ENCODE assay signal across 13 cellular contexts in the genomic region with DNA sequence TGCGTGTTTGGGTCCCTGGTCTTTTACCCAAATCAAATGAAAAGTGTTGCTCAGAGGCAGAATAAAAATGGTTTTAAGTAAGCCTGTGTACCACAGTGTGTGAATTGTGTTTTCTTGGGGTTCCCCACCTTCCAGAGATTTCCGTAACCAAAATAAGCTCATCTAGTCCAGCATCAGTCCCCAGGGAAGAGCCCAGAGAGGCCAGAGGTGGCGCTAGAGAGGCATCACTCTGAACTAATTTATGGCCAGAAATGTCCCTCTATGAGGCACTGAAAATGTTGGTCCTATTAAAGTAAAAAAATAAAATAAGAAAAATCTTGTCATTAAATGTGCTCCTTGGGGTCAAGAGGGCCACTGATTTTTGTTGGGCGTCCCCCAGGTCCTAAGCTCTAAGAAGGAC. TPM values are rescaled to one million over a fixed set of nuclear protein-coding genes. Genes with fewer than 3 reads are reported as not detected.
DNase-seq lines count a peak whose midpoint lies in the region; ATAC-seq and TF ChIP-seq lines count a peak whose summit lies in the region.
"Had no signal": no experiment of that assay in that cellular context is flagged by ENCODE, and none has a peak within 500 bp of the region (broad histone marks: within the 10 kb centered on the region; RNA-seq: fewer than 3 reads in every experiment).

No MANE protein-coding gene starts in this region.

- no peak for TF ChIP-seq EP300 in SK-N-SH (IDR thresholded peaks at IDR 0.05; ENCODE audit: borderline replicate concordance in 1 of 2, low read depth in 1 of 2, low read length in 1 of 2)
- no peak for TF ChIP-seq EP300 in ovary (IDR thresholded peaks at IDR 0.05)

- no peaks in the 10 kb centered on the region for H3K27me3 ChIP-seq in SK-N-SH (ENCODE audit: insufficient read depth)
- H3K27me3 ChIP-seq in endodermal cell (ENCODE audit: control insufficient read depth, insufficient read depth, low read length, poor library complexity, severe bottlenecking), result peaks cover under 1% of the 10 kb centered on the region
- no peaks in the 10 kb centered on the region for H3K27me3 ChIP-seq in gastrocnemius medialis
- H3K27me3 ChIP-seq in ovary, result no peaks in the 10 kb centered on the region

- H3K4me1 Mint-ChIP-seq in endodermal cell, result no peaks in the 10 kb centered on the region

- intact Hi-C loops in gastrocnemius medialis (cut with DNase I; ENCODE audit: low total_unique reads), result no loop called here
- intact Hi-C loops in ovary (cut with DNase I), result no loop called here

- CTCF ChIA-PET in SK-N-SH (lab: Yijun Ruan, JAX), result interaction anchor here (0.7 to 1.7 kb wide), 6 partner anchors 9 to 1193 kb away, joined by 3 to 6 read pairs (median 4); no protein-coding TSS in a partner anchor

- no peak for TF ChIP-seq RAD21 in SK-N-SH (IDR thresholded peaks at IDR 0.05; ENCODE audit: low read length)

- no peaks in the 10 kb centered on the region for H3K9me3 ChIP-seq in SK-N-SH
- H3K9me3 ChIP-seq in endodermal cell (ENCODE audit: control insufficient read depth, low read length), result no peaks in the 10 kb centered on the region
- no peaks in the 10 kb centered on the region for H3K9me3 ChIP-seq in gastrocnemius medialis
- no peaks in the 10 kb centered on the region for H3K9me3 ChIP-seq in ovary
- H3K9me3 ChIP-seq: A549 had no signal

- no peak overlapping the region for H3K4me2 ChIP-seq in SK-N-SH
- H3K4me2 ChIP-seq: A549 had no signal

- ATAC-seq in SK-N-SH treated with all-trans-retinoic acid at 6 μM for 48 hours, result no peak
- ATAC-seq in gastrocnemius medialis, result no peak
- no peak for ATAC-seq in HG02870 (IDR thresholded peaks at IDR 0.05; ENCODE audit: unreplicated experiment)
- ATAC-seq: A549 had no signal

- H3K9me3 Mint-ChIP-seq in endodermal cell, result no peaks in the 10 kb centered on the region

- TF ChIP-seq POLR2A in gastrocnemius medialis (IDR thresholded peaks at IDR 0.05) (no peak), ovary (IDR thresholded peaks at IDR 0.05) (no peak)

- no peaks in the 10 kb centered on the region for H4K20me1 ChIP-seq in SK-N-SH (ENCODE audit: insufficient read depth)

- H3K27me3 Mint-ChIP-seq in endodermal cell (ENCODE audit: insufficient read depth), result peaks cover 16% of the 10 kb centered on the region

- H3K9ac ChIP-seq in SK-N-SH, result no peak overlapping the region
- H3K9ac ChIP-seq in endodermal cell (ENCODE audit: extremely low read depth, low read length, poor library complexity, severe bottlenecking), result no peak overlapping the region

- H3F3A ChIP-seq in SK-N-SH (replicated peaks; ENCODE audit: insufficient read depth), result no peaks in the 10 kb centered on the region

- 65% methylated on average over 4 of the region's 4 CpGs for WGBS in SK-N-SH (ENCODE audit: low lambda C conversion rate)
- WGBS in endodermal cell (ENCODE audit: insufficient coverage in 1 of 2, insufficient read length in 1 of 2), 2 experiments, result 40 to 67% methylated on average over 1 to 4 of the region's 4 CpGs
- WGBS in ovary, 3 donors, result 70 to 72% (median 72%) methylated on average over 4 of the region's 4 CpGs

- no peaks in the 10 kb centered on the region for H3K36me3 ChIP-seq in SK-N-SH (replicated peaks in 1 of 2; ENCODE audit: control insufficient read depth in 1 of 2, insufficient read depth in 2 of 2, low read length in 1 of 2)
- no peaks in the 10 kb centered on the region for H3K36me3 ChIP-seq in endodermal cell (ENCODE audit: control insufficient read depth, insufficient read depth, low read length)
- no peaks in the 10 kb centered on the region for H3K36me3 ChIP-seq in gastrocnemius medialis
- H3K36me3 ChIP-seq in ovary, result no peaks in the 10 kb centered on the region

- H3K79me2 ChIP-seq in SK-N-SH (ENCODE audit: insufficient read depth), result no peaks in the 10 kb centered on the region

- H3K36me3 Mint-ChIP-seq in endodermal cell (ENCODE audit: low read depth), result no peaks in the 10 kb centered on the region

- H3K27ac ChIP-seq in SK-N-SH (ENCODE audit: low read depth in 2 of 2, low read length in 1 of 2) (no peak overlapping the region), endodermal cell (ENCODE audit: low read depth, low read length) (no peak overlapping the region), gastrocnemius medialis (peak overlapping the region; percentile 60 to 88 (median 80)), ovary (no peak overlapping the region)
- H3K27ac ChIP-seq: A549, SK-N-MC had no signal

- TF ChIP-seq CTCF in SK-N-SH (IDR thresholded peaks at IDR 0.05) (peak; percentile 56), endodermal cell (conservative IDR thresholded peaks at IDR 0.05) (peak; percentile 75), gastrocnemius medialis (IDR thresholded peaks at IDR 0.05 in 4 of 5, conservative IDR thresholded peaks at IDR 0.05 in 1 of 5) (peak in 1 of 5 experiments; percentile 16), ovary (IDR thresholded peaks at IDR 0.05) (no peak)

- H3K4me3 ChIP-seq in SK-N-SH (ENCODE audit: low read depth in 2 of 2, low read length in 1 of 2) (no peak overlapping the region), endodermal cell (ENCODE audit: low read length) (no peak overlapping the region), gastrocnemius medialis (no peak overlapping the region), ovary (no peak overlapping the region)
- H3K4me3 ChIP-seq: A549, SK-N-MC had no signal

- in situ Hi-C loops in gastrocnemius medialis (cut with MboI; ENCODE audit: low sequenced_read_pairs in 4 of 4), result no loop called here

- DNase-seq in SK-N-SH, result no peak
- DNase-seq in NAMALWA (ENCODE audit: low spot score), result peak; percentile 20
- DNase-seq in endodermal cell, result peak; percentile 80
- DNase-seq in gastrocnemius medialis, result no peak
- DNase-seq in ovary, result no peak
- no peak for DNase-seq in activated CD4-positive, CD25-positive, alpha-beta regulatory T cell (lab: John Stamatoyannopoulos, UW)
- DNase-seq: activated CD4-positive, alpha-beta T cell treated with anti-CD3 and anti-CD28 coated beads for 1 hour; caudate nucleus; DMS53 had no signal

- H3K4me1 ChIP-seq in SK-N-SH (ENCODE audit: control insufficient read depth in 1 of 2, insufficient read depth in 2 of 2, low read depth in 1 of 2, low read length in 1 of 2) (no peaks in the 10 kb centered on the region), endodermal cell (ENCODE audit: control insufficient read depth, insufficient read depth, low read length) (no peaks in the 10 kb centered on the region), gastrocnemius medialis (peaks cover 4 to 5% of the 10 kb centered on the region in 2 donors), ovary (ENCODE audit: insufficient read depth) (no peaks in the 10 kb centered on the region)
- H3K4me1 ChIP-seq: A549 had no signal

- H2AFZ ChIP-seq in SK-N-SH (ENCODE audit: low read depth), result no peak overlapping the region

- H3K27ac Mint-ChIP-seq in endodermal cell, result no peak overlapping the region

- no peaks in the 10 kb centered on the region for H3K9me2 ChIP-seq in SK-N-SH

- POLR2A ChIA-PET in SK-N-SH (lab: Yijun Ruan, JAX), result no interaction called here

- H3K4me3 Mint-ChIP-seq in endodermal cell, result no peak overlapping the region

TF ChIP-seq in SK-N-SH, 30 proteins besides CTCF, POLR2A, EP300 and RAD21 (continues in another document):
- no peak for TF ChIP-seq SIN3A (IDR thresholded peaks at IDR 0.05; ENCODE audit: borderline replicate concordance, low read depth, low read length)
- TF ChIP-seq MEF2A (IDR thresholded peaks at IDR 0.05; ENCODE audit: borderline replicate concordance, low read depth), result no peak
- TF ChIP-seq EZH2phosphoT487 (IDR thresholded peaks at IDR 0.05; ENCODE audit: borderline replicate concordance, low read depth), result no peak
- no peak for TF ChIP-seq RXRA (IDR thresholded peaks at IDR 0.05; ENCODE audit: borderline replicate concordance, low read depth)

TF ChIP-seq in SK-N-SH treated with all-trans-retinoic acid at 6 μM for 48 hours, 23 proteins besides CTCF, POLR2A, EP300 and RAD21 (continues in another document):
- no peak for TF ChIP-seq ZNF8 (CRISPR knock-in tag; IDR thresholded peaks at IDR 0.05)
- TF ChIP-seq, protein P1, sequence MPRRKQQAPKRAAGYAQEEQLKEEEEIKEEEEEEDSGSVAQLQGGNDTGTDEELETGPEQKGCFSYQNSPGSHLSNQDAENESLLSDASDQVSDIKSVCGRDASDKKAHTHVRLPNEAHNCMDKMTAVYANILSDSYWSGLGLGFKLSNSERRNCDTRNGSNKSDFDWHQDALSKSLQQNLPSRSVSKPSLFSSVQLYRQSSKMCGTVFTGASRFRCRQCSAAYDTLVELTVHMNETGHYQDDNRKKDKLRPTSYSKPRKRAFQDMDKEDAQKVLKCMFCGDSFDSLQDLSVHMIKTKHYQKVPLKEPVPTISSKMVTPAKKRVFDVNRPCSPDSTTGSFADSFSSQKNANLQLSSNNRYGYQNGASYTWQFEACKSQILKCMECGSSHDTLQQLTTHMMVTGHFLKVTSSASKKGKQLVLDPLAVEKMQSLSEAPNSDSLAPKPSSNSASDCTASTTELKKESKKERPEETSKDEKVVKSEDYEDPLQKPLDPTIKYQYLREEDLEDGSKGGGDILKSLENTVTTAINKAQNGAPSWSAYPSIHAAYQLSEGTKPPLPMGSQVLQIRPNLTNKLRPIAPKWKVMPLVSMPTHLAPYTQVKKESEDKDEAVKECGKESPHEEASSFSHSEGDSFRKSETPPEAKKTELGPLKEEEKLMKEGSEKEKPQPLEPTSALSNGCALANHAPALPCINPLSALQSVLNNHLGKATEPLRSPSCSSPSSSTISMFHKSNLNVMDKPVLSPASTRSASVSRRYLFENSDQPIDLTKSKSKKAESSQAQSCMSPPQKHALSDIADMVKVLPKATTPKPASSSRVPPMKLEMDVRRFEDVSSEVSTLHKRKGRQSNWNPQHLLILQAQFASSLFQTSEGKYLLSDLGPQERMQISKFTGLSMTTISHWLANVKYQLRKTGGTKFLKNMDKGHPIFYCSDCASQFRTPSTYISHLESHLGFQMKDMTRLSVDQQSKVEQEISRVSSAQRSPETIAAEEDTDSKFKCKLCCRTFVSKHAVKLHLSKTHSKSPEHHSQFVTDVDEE (CRISPR knock-in tag; IDR thresholded peaks at IDR 0.05), result no peak
- no peak for TF ChIP-seq ZFP3 (CRISPR knock-in tag; IDR thresholded peaks at IDR 0.05)

RNA-seq across cellular contexts. Expression of a gene that starts 24.9 kb away (rescaled TPM):
- polyA plus RNA-seq in SK-N-SH (2012; rRNA removed) (28.9 and 41.8 TPM in 2 replicates), ovary (10 to 100 TPM; 19.8 to 36.5 TPM)
- 24.4 and 25.6 TPM in 2 replicates for polyA plus RNA-seq in SK-N-SH (2012; cell fraction: cytosol; rRNA removed)
- 44.0 and 60.3 TPM in 2 replicates for polyA plus RNA-seq in SK-N-SH (2012; cell fraction: nucleus; rRNA removed)
- total RNA-seq in endodermal cell (10 to 100 TPM; 28.8 to 32.0 TPM), gastrocnemius medialis (10 to 100 TPM in 3 of 4 donors, 1 to 10 TPM in 1; 7.1 to 21.0 (median 17.6) TPM), ovary (10 to 100 TPM; 12.5 to 37.1 (median 24.8) TPM)
- 34.2 TPM for polyA plus RNA-seq in endodermal cell (2013, experiment 1 of 2)
- 31.7 TPM for polyA plus RNA-seq in endodermal cell (2013, experiment 2 of 2)

RNA-seq across cellular contexts. Expression of a gene that starts 49.4 kb away (rescaled TPM):
- polyA plus RNA-seq in SK-N-SH (2012; rRNA removed) (2.3 and 2.6 TPM in 2 replicates), ovary (1 to 10 TPM in 1 of 2 donors, under 1 TPM in 1; 0.48 to 1.0 TPM)
- polyA plus RNA-seq in SK-N-SH (2012; cell fraction: cytosol; rRNA removed), result 4.3 and 4.4 TPM in 2 replicates
- polyA plus RNA-seq in SK-N-SH (2012; cell fraction: nucleus; rRNA removed), result 1.4 and 3.3 TPM in 2 replicates
- total RNA-seq in endodermal cell (not detected), gastrocnemius medialis (10 to 100 TPM; 25.2 to 89.1 (median 57.8) TPM), ovary (1 to 10 TPM in 1 of 7 donors, under 1 TPM in 6; 0.10 to 1.0 (median 0.35) TPM)
- polyA plus RNA-seq in endodermal cell (2013, experiment 1 of 2), result not detected
- not detected for polyA plus RNA-seq in endodermal cell (2013, experiment 2 of 2)
- polyA plus RNA-seq: A549 had no signal

Comparison
In these comparisons a context has a peak if more than half of its experiments do, and no peak if none do; other contexts are left out.
1. DNase-seq: peak in NAMALWA (single experiment) and endodermal cell (single experiment); none in SK-N-SH (single experiment), gastrocnemius medialis (0 of 2), ovary (0 of 5) and activated CD4-positive, CD25-positive, alpha-beta regulatory T cell (0 of 4).
2. H3K27ac ChIP-seq: peak in gastrocnemius medialis (4 of 4); none in SK-N-SH (0 of 2), endodermal cell (single experiment) and ovary (0 of 2).
3. CTCF ChIP-seq: peak in SK-N-SH (single experiment) and endodermal cell (single experiment); none in ovary (0 of 3).
4. RNA of a gene that starts 49.4 kb away (total RNA-seq): 25.2 to 89.1 TPM in gastrocnemius medialis; 0.10 to 1.0 TPM in ovary and not detected in endodermal cell; every median in the first group is over 10 times any median in the second.